4 cellular contexts compared by ENCODE assay signal in genomic region chrX:1490723-1491122, GRCh38. TPM values are rescaled to one million over a fixed set of nuclear protein-coding genes. Genes with fewer than 3 reads are reported as not detected.
"Had no signal": no experiment of that assay in that cellular context is flagged by ENCODE, and none has a peak within 500 bp of the region (broad histone marks: within the 10 kb centered on the region; RNA-seq: fewer than 3 reads in every experiment).

No MANE protein-coding gene starts in this region.

RNA-seq across cellular contexts. Expression of gene P2RY8, which starts 46.3 kb away (rescaled TPM):
- total RNA-seq: astrocyte, bronchial epithelial cell, cardiac muscle cell, chondrocyte had no signal
- polyA plus RNA-seq: cardiac muscle cell had no signal
